ENCODE assay signal across 9 cellular contexts in genomic region chr5:132778129-132778528, GRCh38. TPM values are rescaled to one million over a fixed set of nuclear protein-coding genes. Genes with fewer than 3 reads are reported as not detected.
DNase-seq lines count a peak whose midpoint lies in the region; ATAC-seq and TF ChIP-seq lines count a peak whose summit lies in the region.
"Had no signal": no experiment of that assay in that cellular context is flagged by ENCODE, and none has a peak within 500 bp of the region (broad histone marks: within the 10 kb centered on the region; RNA-seq: fewer than 3 reads in every experiment).

No MANE protein-coding gene starts in this region.

- H3K9ac ChIP-seq in mammary epithelial cell (ENCODE audit: insufficient read depth, low read length), result no peak overlapping the region
- peak overlapping the region; percentile 70 for H3K9ac ChIP-seq in mucosa of stomach (ENCODE audit: low read length)

- H3K27me3 Mint-ChIP-seq in type B pancreatic cell, result peaks cover 33% of the 10 kb centered on the region

- intact Hi-C loops in heart right ventricle (cut with DNase I) (loop anchor here in 1 of 10 donors (5.0 kb wide), 1 partner anchor 41 kb away; the partner anchor contains the start of gene KIF3A), cardiac septum (cut with DNase I) (loop anchor here (5.0 to 10.0 kb wide), 3 partner anchors 41 to 87 kb away; partner anchors contain the start of genes GDF9, KIF3A and UQCRQ), mammary epithelial cell (cut with micrococcal nuclease) (no loop called here)

- WGBS in heart right ventricle, 2 donors, result 62 to 85% methylated on average over 4 of the region's 4 CpGs
- WGBS in mammary epithelial cell (ENCODE audit: low coverage, missing lambda C conversion rate), result 75% methylated on average over 4 of the region's 4 CpGs

- H3K4me1 Mint-ChIP-seq in type B pancreatic cell (ENCODE audit: unreplicated experiment), result peaks cover 19% of the 10 kb centered on the region

- no peaks in the 10 kb centered on the region for H3K9me3 ChIP-seq in heart right ventricle
- no peaks in the 10 kb centered on the region for H3K9me3 ChIP-seq in mammary epithelial cell (replicated peaks; ENCODE audit: insufficient read depth, low read length)
- H3K9me3 ChIP-seq in mucosa of stomach (ENCODE audit: control insufficient read depth, low read length), result no peaks in the 10 kb centered on the region

- DNase-seq in heart right ventricle, result no peak
- DNase-seq in cardiac septum (ENCODE audit: low spot score), result no peak
- no peak for DNase-seq in mammary epithelial cell
- no peak for DNase-seq in type B pancreatic cell (ENCODE audit: extremely low spot score, unreplicated experiment)
- no peak for DNase-seq in NCI-H146 (lab: John Stamatoyannopoulos, UW)

- peak overlapping the region in 9 of 10 donors; percentile 74 to 97 (median 90) for H3K4me3 ChIP-seq in heart right ventricle
- no peak overlapping the region for H3K4me3 ChIP-seq in mammary epithelial cell (replicated peaks in 1 of 3; ENCODE audit: insufficient read depth in 1 of 3, low read depth in 2 of 3, low read length in 3 of 3)
- H3K4me3 ChIP-seq in mucosa of stomach (ENCODE audit: low read length), result peak overlapping the region; percentile 44

- no peaks in the 10 kb centered on the region for H3K9me3 Mint-ChIP-seq in type B pancreatic cell

- BruUV-seq in mammary epithelial cell (replicated peaks; lab: Mats Ljungman, UMichigan), result no TSS peak

- H3K36me3 Mint-ChIP-seq in type B pancreatic cell, result no peaks in the 10 kb centered on the region

- peak overlapping the region; percentile 85 for H3K4me3 Mint-ChIP-seq in type B pancreatic cell

- CTCF ChIA-PET in mammary epithelial cell (lab: Charles Lee; ENCODE audit: low non-redundant PET), result no interaction called here

- H3K4me1 ChIP-seq in heart right ventricle, result peaks cover 3 to 54% (median 36%) of the 10 kb centered on the region in 9 donors
- peaks cover 37% of the 10 kb centered on the region for H3K4me1 ChIP-seq in mammary epithelial cell (ENCODE audit: insufficient read depth, low read length)
- peaks cover 37% of the 10 kb centered on the region for H3K4me1 ChIP-seq in mucosa of stomach (ENCODE audit: control insufficient read depth, insufficient read depth, low read length)

- ATAC-seq in heart right ventricle (no peak), GM19395 (IDR thresholded peaks at IDR 0.05; ENCODE audit: unreplicated experiment) (no peak), HG03571 (IDR thresholded peaks at IDR 0.05; ENCODE audit: unreplicated experiment) (no peak)

- H3K4me2 ChIP-seq in mammary epithelial cell (ENCODE audit: insufficient read depth, low read depth, low read length), result peak overlapping the region; percentile 99

- peak overlapping the region in 8 of 10 donors; percentile 78 to 93 (median 90) for H3K27ac ChIP-seq in heart right ventricle
- H3K27ac ChIP-seq in mammary epithelial cell (ENCODE audit: insufficient read depth, low read depth, low read length), result no peak overlapping the region

- peak overlapping the region; percentile 100 for H2AFZ ChIP-seq in mammary epithelial cell (ENCODE audit: low read depth, low read length)

- no peaks in the 10 kb centered on the region for H4K20me1 ChIP-seq in mammary epithelial cell (ENCODE audit: insufficient read depth, low read length)

- dilution Hi-C loops in mammary epithelial cell (cut with HindIII; ENCODE audit: low sequenced_read_pairs), result no loop called here

- peaks cover 36% of the 10 kb centered on the region for H3K79me2 ChIP-seq in mammary epithelial cell (ENCODE audit: insufficient read depth, low read length)

- peak overlapping the region; percentile 77 for H3K27ac Mint-ChIP-seq in type B pancreatic cell

- in situ Hi-C loops in mammary epithelial cell (cut with MboI; ENCODE audit: low sequenced_read_pairs in 2 of 2), result no loop called here

- H3K36me3 ChIP-seq in heart right ventricle (no peaks in the 10 kb centered on the region), mammary epithelial cell (ENCODE audit: insufficient read depth, low read length) (no peaks in the 10 kb centered on the region), mucosa of stomach (ENCODE audit: control insufficient read depth, insufficient read depth, low read length) (no peaks in the 10 kb centered on the region)

- H3K27me3 ChIP-seq in heart right ventricle (peaks cover 0 to 40% (median 0%) of the 10 kb centered on the region in 7 donors), mammary epithelial cell (ENCODE audit: insufficient read depth, low read length) (no peaks in the 10 kb centered on the region), mucosa of stomach (ENCODE audit: control insufficient read depth, insufficient read depth, low read length) (no peaks in the 10 kb centered on the region)

- TF ChIP-seq CTCF in heart right ventricle (IDR thresholded peaks at IDR 0.05), result no peak
- no peak for TF ChIP-seq CTCF in mammary epithelial cell (conservative IDR thresholded peaks at IDR 0.05 in 1 of 2, IDR thresholded peaks at IDR 0.05 in 1 of 2; ENCODE audit: extremely low read depth in 1 of 2, insufficient read depth in 1 of 2, low read depth in 1 of 2, low read length in 2 of 2)
- no peak for TF ChIP-seq CTCF in type B pancreatic cell (conservative IDR thresholded peaks at IDR 0.05)

RNA-seq across cellular contexts. Expression of gene SEPTIN8, which starts 1.1 kb away (rescaled TPM):
- total RNA-seq in heart right ventricle, result 10 to 100 TPM; 23.5 to 41.8 (median 31.2) TPM
- polyA plus RNA-seq in heart right ventricle, result 10 to 100 TPM; 11.3 to 26.6 TPM
- total RNA-seq in cardiac septum, result 45.2 TPM
- 10 to 100 TPM; 41.0 to 57.5 TPM for total RNA-seq in mammary epithelial cell
- 46.4 TPM for polyA plus RNA-seq in mammary epithelial cell
- 69.7 TPM for polyA minus RNA-seq in mammary epithelial cell
- 62.7 and 68.1 TPM in 2 replicates for total RNA-seq in type B pancreatic cell (ENCODE audit: low replicate concordance)

RNA-seq across cellular contexts. Expression of gene CCNI2, which starts 30.9 kb away (rescaled TPM):
- under 1 TPM in 4 of 10 donors, not detected in 6; 0.09 to 0.75 (median 0.22) TPM for total RNA-seq in heart right ventricle
- under 1 TPM in 1 of 2 donors, not detected in 1; 0.01 TPM for polyA plus RNA-seq in heart right ventricle
- total RNA-seq in cardiac septum, result not detected
- not detected for total RNA-seq in mammary epithelial cell
- polyA plus RNA-seq in mammary epithelial cell, result 0.09 TPM
- not detected for polyA minus RNA-seq in mammary epithelial cell
- 0.76 and 1.4 TPM in 2 replicates for total RNA-seq in type B pancreatic cell (ENCODE audit: low replicate concordance)
- total RNA-seq: LHCN-M2 had no signal

RNA-seq across cellular contexts. Expression of gene SOWAHA, which starts 35.0 kb away (rescaled TPM):
- total RNA-seq in heart right ventricle (under 1 TPM in 4 of 10 donors, not detected in 6; 0.08 to 0.19 (median 0.13) TPM), cardiac septum (0.08 TPM), mammary epithelial cell (not detected), type B pancreatic cell (ENCODE audit: low replicate concordance) (2.5 and 4.4 TPM in 2 replicates)
- polyA plus RNA-seq in heart right ventricle (under 1 TPM in 1 of 2 donors, not detected in 1; 0.07 TPM), mammary epithelial cell (0.07 TPM)
- polyA minus RNA-seq in mammary epithelial cell, result not detected
- total RNA-seq: LHCN-M2 had no signal

RNA-seq across cellular contexts. Expression of gene KIF3A, which starts 40.8 kb away (rescaled TPM):
- total RNA-seq in heart right ventricle (10 to 100 TPM; 10.1 to 18.6 (median 13.1) TPM), cardiac septum (10.9 TPM), mammary epithelial cell (10 to 100 TPM; 11.3 to 28.5 TPM), type B pancreatic cell (ENCODE audit: low replicate concordance) (15.6 and 20.0 TPM in 2 replicates)
- polyA plus RNA-seq in heart right ventricle (10 to 100 TPM in 1 of 2 donors, 1 to 10 TPM in 1; 2.2 to 10.0 TPM), mammary epithelial cell (5.7 TPM)
- 14.6 TPM for polyA minus RNA-seq in mammary epithelial cell

RNA-seq across cellular contexts. Expression of gene SHROOM1, which starts 52.3 kb away (rescaled TPM):
- total RNA-seq in heart right ventricle (1 to 10 TPM; 3.2 to 6.4 (median 4.1) TPM), cardiac septum (4.7 TPM), mammary epithelial cell (10 to 100 TPM in 1 of 2 donors, 1 to 10 TPM in 1; 4.7 to 13.0 TPM), type B pancreatic cell (ENCODE audit: low replicate concordance) (7.2 and 7.6 TPM in 2 replicates)
- polyA plus RNA-seq in heart right ventricle (10 to 100 TPM in 1 of 2 donors, 1 to 10 TPM in 1; 3.5 to 10.8 TPM), mammary epithelial cell (5.7 TPM)
- polyA minus RNA-seq in mammary epithelial cell, result 0.31 TPM

Comparison
In these comparisons a context has a peak if more than half of its experiments do, and no peak if none do; other contexts are left out.
1. H3K4me3 ChIP-seq: peak in heart right ventricle (9 of 10) and mucosa of stomach (single experiment); none in mammary epithelial cell (0 of 3).